Comparison of ENCODE assay signal across 19 cellular contexts in genomic region chr9:19787672-19788071, GRCh38. TPM values are rescaled to one million over a fixed set of nuclear protein-coding genes. Genes with fewer than 3 reads are reported as not detected.
DNase-seq lines count a peak whose midpoint lies in the region; ATAC-seq and TF ChIP-seq lines count a peak whose summit lies in the region.
"Had no signal": no experiment of that assay in that cellular context is flagged by ENCODE, and none has a peak within 500 bp of the region (broad histone marks: within the 10 kb centered on the region; RNA-seq: fewer than 3 reads in every experiment).

No MANE protein-coding gene starts in this region.

- no TSS peak for BruUV-seq in PC-9 (replicated peaks; lab: Mats Ljungman, UMichigan)

- H3K36me3 Mint-ChIP-seq in WTC11 = peaks cover 21% of the 10 kb centered on the region

- H3K9me2 ChIP-seq in PC-9 (ENCODE audit: insufficient read depth) = no peaks in the 10 kb centered on the region

- H3K27me3 Mint-ChIP-seq in WTC11 (ENCODE audit: low read depth) = peaks cover 49% of the 10 kb centered on the region

- CTCF ChIA-PET in WTC11 (lab: Charles Lee) = interaction anchor here (1.6 to 1.8 kb wide), 2 partner anchors 33 to 323 kb away, joined by 4 to 5 read pairs; no protein-coding TSS in a partner anchor
- CTCF ChIA-PET in PC-9 (lab: Charles Lee) = no interaction called here

- H3K9me3 ChIP-seq in HUES64 (ENCODE audit: insufficient read depth, low read depth, low read length) (no peaks in the 10 kb centered on the region), PC-9 (ENCODE audit: insufficient read depth, low read depth) (no peaks in the 10 kb centered on the region)
- H3K9me3 ChIP-seq: left lung, pancreas, Peyer's patch had no signal

- no peak for ATAC-seq in WTC11
- ATAC-seq: left lung, pancreas had no signal

- DNase-seq in WTC11 (ENCODE audit: low spot score) (no peak), pons (ENCODE audit: low spot score) (peak; percentile 41), KBM-7 (no peak), PC-9 (no peak), GM10266 (ENCODE audit: extremely low spot score) (no peak), COR-L47 (lab: John Stamatoyannopoulos, UW) (no peak)
- DNase-seq: activated effector memory CD4-positive, alpha-beta T cell treated with Interleukin-2 at 50 U/mL for 16 hours; central memory CD4-positive, alpha-beta T cell; GOT3; NCI-H2029; pancreas; Peyer's patch; stimulated activated CD4-positive, alpha-beta T cell treated with anti-CD3 and anti-CD28 coated beads, Interleukin-2, amount 100 ng/mL, for 24 hours; stomach had no signal

- H3K4me3 Mint-ChIP-seq in WTC11 = peak overlapping the region; percentile 83
- H3K4me3 Mint-ChIP-seq: T-helper 2 cell treated with Interferon-gamma antibody and Interleukin-4, amounts not matched to agents 5 μg/mL and 100 μg/mL, for 36 hours had no signal

- H3F3A ChIP-seq in PC-9 (ENCODE audit: insufficient read depth, low read depth) = no peaks in the 10 kb centered on the region

- H3K4me3 ChIP-seq in HUES64 (ENCODE audit: low read length) (peak overlapping the region; percentile 66), iPS-11a (ENCODE audit: low read depth, low read length) (peak overlapping the region; percentile 56), PC-9 (no peak overlapping the region)
- H3K4me3 ChIP-seq: left lung, pancreas, Peyer's patch had no signal

- H2AFZ ChIP-seq in PC-9 = no peak overlapping the region

- intact Hi-C loops in PC-9 (cut with micrococcal nuclease; ENCODE audit: unreplicated experiment) = no loop called here

- H3K36me3 ChIP-seq in HUES64 (ENCODE audit: insufficient read depth, low read length) (no peaks in the 10 kb centered on the region), PC-9 (ENCODE audit: low read depth) (no peaks in the 10 kb centered on the region)
- H3K36me3 ChIP-seq: left lung, pancreas, Peyer's patch, stomach had no signal

- no peaks in the 10 kb centered on the region for H3K79me2 ChIP-seq in PC-9 (ENCODE audit: low read depth)

- H4K20me1 ChIP-seq in PC-9 (ENCODE audit: insufficient read depth) = no peaks in the 10 kb centered on the region

- H3K9me3 Mint-ChIP-seq in WTC11 = peaks cover 10% of the 10 kb centered on the region
- H3K9me3 Mint-ChIP-seq: T-helper 2 cell treated with Interferon-gamma antibody and Interleukin-4, amounts not matched to agents 5 μg/mL and 100 μg/mL, for 36 hours had no signal

- peaks cover 45% of the 10 kb centered on the region for H3K27me3 ChIP-seq in HUES64 (ENCODE audit: insufficient read depth, low read length)
- no peaks in the 10 kb centered on the region for H3K27me3 ChIP-seq in PC-9 (ENCODE audit: insufficient read depth, low read depth)
- H3K27me3 ChIP-seq: Peyer's patch had no signal

- H3K27ac ChIP-seq in HUES64 (ENCODE audit: low read depth, low read length) = no peak overlapping the region
- H3K27ac ChIP-seq in PC-9 = no peak overlapping the region
- H3K27ac ChIP-seq: left lung, pancreas, Peyer's patch, stomach had no signal

- H3K4me1 Mint-ChIP-seq in WTC11 = peaks cover 44% of the 10 kb centered on the region

- POLR2A ChIA-PET in WTC11 (lab: Charles Lee) = no interaction called here
- POLR2A ChIA-PET in PC-9 (lab: Charles Lee; ENCODE audit: unreplicated experiment) = no interaction called here

- no peak overlapping the region for H3K9ac ChIP-seq in HUES64 (ENCODE audit: low read depth, low read length)

- in situ Hi-C loops in KBM-7 (cut with MboI; ENCODE audit: low pct_unique_long_range_greater_than_20kb, low sequenced_read_pairs) = loop anchor here (25.0 kb wide), 1 partner anchor 100 kb away; no protein-coding TSS in a partner anchor

- peaks cover 13% of the 10 kb centered on the region; the same call in 1 of the 2 replicates for H3K4me1 ChIP-seq in HUES64 (ENCODE audit: insufficient read depth, low read length)
- no peaks in the 10 kb centered on the region for H3K4me1 ChIP-seq in PC-9 (replicated peaks; ENCODE audit: insufficient read depth)
- H3K4me1 ChIP-seq: pancreas, Peyer's patch had no signal

- no peak overlapping the region for H3K27ac Mint-ChIP-seq in WTC11
- H3K27ac Mint-ChIP-seq: T-helper 2 cell treated with Interferon-gamma antibody and Interleukin-4, amounts not matched to agents 5 μg/mL and 100 μg/mL, for 36 hours had no signal

- 49% methylated on average over 4 of the region's 4 CpGs for WGBS in HUES64

- no peak overlapping the region for H3K4me2 ChIP-seq in PC-9

- no peak for TF ChIP-seq CTCF in WTC11 (IDR thresholded peaks at IDR 0.05)
- no peak for TF ChIP-seq CTCF in PC-9 (conservative IDR thresholded peaks at IDR 0.05)
- no peak for TF ChIP-seq CTCF in GM10266 (IDR thresholded peaks at IDR 0.05; ENCODE audit: control insufficient read depth, insufficient read depth, low read depth, missing control alignments)

TF ChIP-seq in WTC11, 78 proteins besides CTCF, POLR2A, EP300 and RAD21:
- TF ChIP-seq ZNF416 (CRISPR knock-in tag; IDR thresholded peaks at IDR 0.05) (no peak), GABPB1 (CRISPR knock-in tag; IDR thresholded peaks at IDR 0.05) (no peak), RORB (CRISPR knock-in tag; IDR thresholded peaks at IDR 0.05) (no peak), JAZF1 (CRISPR knock-in tag; IDR thresholded peaks at IDR 0.05) (no peak), CBFB (CRISPR knock-in tag; IDR thresholded peaks at IDR 0.05; ENCODE audit: low read depth) (no peak), MXD4 (CRISPR knock-in tag; IDR thresholded peaks at IDR 0.05; ENCODE audit: borderline replicate concordance) (no peak), PRRX2 (CRISPR knock-in tag; IDR thresholded peaks at IDR 0.05) (no peak), OVOL2 (CRISPR knock-in tag; IDR thresholded peaks at IDR 0.05; ENCODE audit: borderline replicate concordance) (no peak), ZNF423 (CRISPR knock-in tag; IDR thresholded peaks at IDR 0.05) (no peak), FOXK1 (CRISPR knock-in tag; IDR thresholded peaks at IDR 0.05) (no peak), FOXP4 (CRISPR knock-in tag; IDR thresholded peaks at IDR 0.05) (no peak)
- TF ChIP-seq, protein P1, sequence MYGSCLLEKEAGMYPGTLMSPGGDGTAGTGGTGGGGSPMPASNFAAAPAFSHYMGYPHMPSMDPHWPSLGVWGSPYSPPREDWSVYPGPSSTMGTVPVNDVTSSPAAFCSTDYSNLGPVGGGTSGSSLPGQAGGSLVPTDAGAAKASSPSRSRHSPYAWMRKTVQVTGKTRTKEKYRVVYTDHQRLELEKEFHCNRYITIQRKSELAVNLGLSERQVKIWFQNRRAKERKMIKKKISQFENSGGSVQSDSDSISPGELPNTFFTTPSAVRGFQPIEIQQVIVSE (CRISPR knock-in tag; IDR thresholded peaks at IDR 0.05; ENCODE audit: borderline replicate concordance) = no peak
- TF ChIP-seq, protein P2, sequence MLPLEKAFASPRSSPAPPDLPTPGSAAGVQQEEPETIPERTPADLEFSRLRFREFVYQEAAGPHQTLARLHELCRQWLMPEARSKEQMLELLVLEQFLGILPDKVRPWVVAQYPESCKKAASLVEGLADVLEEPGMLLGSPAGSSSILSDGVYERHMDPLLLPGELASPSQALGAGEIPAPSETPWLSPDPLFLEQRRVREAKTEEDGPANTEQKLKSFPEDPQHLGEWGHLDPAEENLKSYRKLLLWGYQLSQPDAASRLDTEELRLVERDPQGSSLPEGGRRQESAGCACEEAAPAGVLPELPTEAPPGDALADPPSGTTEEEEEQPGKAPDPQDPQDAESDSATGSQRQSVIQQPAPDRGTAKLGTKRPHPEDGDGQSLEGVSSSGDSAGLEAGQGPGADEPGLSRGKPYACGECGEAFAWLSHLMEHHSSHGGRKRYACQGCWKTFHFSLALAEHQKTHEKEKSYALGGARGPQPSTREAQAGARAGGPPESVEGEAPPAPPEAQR (CRISPR knock-in tag; IDR thresholded peaks at IDR 0.05) = no peak

RNA-seq across cellular contexts. Expression of gene SLC24A2, which starts 1.2 kb away (rescaled TPM):
- 1.4 TPM for polyA plus RNA-seq in HUES64 (2013, experiment 1 of 2)
- 1.5 TPM for polyA plus RNA-seq in HUES64 (2013, experiment 2 of 2)
- total RNA-seq in WTC11 (2021) = 5.6 to 8.0 TPM (median 7.1 TPM) in 3 replicates
- total RNA-seq in PC-9 (2021) = not detected in 2 replicates
- total RNA-seq: M059J had no signal
